Comparison of ENCODE assay signal across 8 cellular contexts in the genomic region with DNA sequence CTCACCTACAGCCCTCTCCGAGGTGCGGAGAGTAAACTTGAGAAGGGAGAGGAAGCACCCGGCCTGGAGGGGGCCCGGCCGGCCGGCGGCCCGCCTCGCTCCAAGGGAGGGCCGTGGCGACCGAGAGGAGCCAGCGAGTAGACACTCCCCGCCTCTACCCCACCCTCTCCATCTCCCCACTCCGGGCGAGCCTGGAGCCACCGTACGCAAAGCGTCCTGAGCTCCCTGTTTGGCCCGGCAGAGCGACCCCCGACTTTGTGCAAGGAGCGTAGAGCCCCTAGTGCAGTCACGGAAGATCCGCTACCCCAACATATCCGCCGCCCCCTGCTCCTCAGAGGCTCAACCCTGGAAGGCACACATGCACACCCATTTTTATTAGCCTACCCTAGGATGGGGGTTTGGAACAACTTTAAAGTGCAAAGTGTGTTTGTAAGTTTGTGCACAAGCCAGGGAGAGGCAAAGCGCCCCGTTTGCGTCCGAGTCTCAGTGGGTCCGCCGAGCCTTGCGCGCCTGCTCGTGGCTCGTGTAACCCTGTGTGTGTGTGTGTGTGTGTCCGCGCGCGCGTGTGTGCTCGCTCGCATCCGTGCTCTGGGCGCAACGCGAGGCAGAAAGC. TPM values are rescaled to one million over a fixed set of nuclear protein-coding genes. Genes with fewer than 3 reads are reported as not detected.
DNase-seq lines count a peak whose midpoint lies in the region; ATAC-seq and TF ChIP-seq lines count a peak whose summit lies in the region.

No MANE protein-coding gene starts in this region.

- H3K36me3 ChIP-seq in fibroblast of lung (ENCODE audit: control insufficient read depth, insufficient read depth, low read length) (peaks cover 2% of the 10 kb centered on the region), neural cell (ENCODE audit: insufficient read depth, low read length) (no peaks in the 10 kb centered on the region)

- H3K9ac ChIP-seq in fibroblast of lung (ENCODE audit: insufficient read depth, low read length) (peak overlapping the region; percentile 55), neural cell (ENCODE audit: low read length) (no peak overlapping the region)

- H2AFZ ChIP-seq in fibroblast of lung (ENCODE audit: low read length): peak overlapping the region; percentile 60
- H2AFZ ChIP-seq in neural cell (ENCODE audit: low read depth, low read length): no peak overlapping the region

- TF ChIP-seq EP300 in neural cell (conservative IDR thresholded peaks at IDR 0.05; ENCODE audit: poor library complexity, severe bottlenecking): no peak

- TF ChIP-seq CTCF in LNCaP clone FGC (IDR thresholded peaks at IDR 0.05; ENCODE audit: control insufficient read depth, extremely low read depth, insufficient read depth): no peak
- no peak for TF ChIP-seq CTCF in fibroblast of lung (conservative IDR thresholded peaks at IDR 0.05 in 1 of 2, IDR thresholded peaks at IDR 0.05 in 1 of 2; ENCODE audit: low read depth in 1 of 2, low read length in 2 of 2)
- TF ChIP-seq CTCF in neural cell (IDR thresholded peaks at IDR 0.05; ENCODE audit: poor library complexity, severe bottlenecking): no peak

- peak; percentile 29 for ATAC-seq in GM21723 (IDR thresholded peaks at IDR 0.05; ENCODE audit: unreplicated experiment)

- H3K4me1 ChIP-seq in fibroblast of lung (ENCODE audit: control insufficient read depth, extremely low read depth, insufficient read depth, low read length): peaks cover 15% of the 10 kb centered on the region

- H4K20me1 ChIP-seq in fibroblast of lung (ENCODE audit: control insufficient read depth, extremely low read depth, insufficient read depth, low read length) (no peaks in the 10 kb centered on the region), neural cell (ENCODE audit: insufficient read depth) (no peaks in the 10 kb centered on the region)

- no peaks in the 10 kb centered on the region for H3K9me3 ChIP-seq in fibroblast of lung (ENCODE audit: control insufficient read depth, insufficient read depth, low read depth, low read length)
- H3K9me3 ChIP-seq in neural cell (ENCODE audit: low read length): no peaks in the 10 kb centered on the region

- H3K79me2 ChIP-seq in fibroblast of lung (ENCODE audit: control insufficient read depth, insufficient read depth, low read length): peaks cover 38% of the 10 kb centered on the region
- no peaks in the 10 kb centered on the region for H3K79me2 ChIP-seq in neural cell (replicated peaks; ENCODE audit: insufficient read depth, low read length)

- DNase-seq in Daoy (ENCODE audit: low read depth): peak; percentile 71
- DNase-seq in LNCaP clone FGC (ENCODE audit: low read depth): no peak
- DNase-seq in activated CD8-positive, alpha-beta memory T cell treated with anti-CD3 and anti-CD28 coated beads, Interleukin-2, amount 50 U/mL, for 48 hours: peak; percentile 72
- peak in 1 of 2 donors; percentile 72 for DNase-seq in fibroblast of lung (ENCODE audit: low read depth in 2 of 2)
- DNase-seq in NCI-H2107 (lab: John Stamatoyannopoulos, UW): no peak
- DNase-seq in dermis blood vessel endothelial cell: no peak

- no peaks in the 10 kb centered on the region for H3K9me2 ChIP-seq in neural cell (ENCODE audit: insufficient read depth, low read length)

- H3K4me2 ChIP-seq in fibroblast of lung (ENCODE audit: extremely low read depth, insufficient read depth, low read length): peak overlapping the region; percentile 74
- H3K4me2 ChIP-seq in neural cell (ENCODE audit: low read length): peak overlapping the region; percentile 25

- H3K27me3 ChIP-seq in fibroblast of lung (ENCODE audit: control insufficient read depth, insufficient read depth, low read length) (no peaks in the 10 kb centered on the region), neural cell (ENCODE audit: insufficient read depth, low read depth, low read length) (peaks cover 60% of the 10 kb centered on the region)

- H3K27ac ChIP-seq in fibroblast of lung (ENCODE audit: insufficient read depth, low read length) (peak overlapping the region; percentile 75), neural cell (ENCODE audit: low read length) (no peak overlapping the region)

- no peaks in the 10 kb centered on the region for H3F3A ChIP-seq in neural cell (ENCODE audit: insufficient read depth, low read length, poor library complexity, severe bottlenecking)

- no peak for TF ChIP-seq RAD21 in neural cell (conservative IDR thresholded peaks at IDR 0.05)

- H3K4me3 ChIP-seq in LNCaP clone FGC (ENCODE audit: low read depth, low read length): peak overlapping the region; percentile 76
- peak overlapping the region; percentile 45 to 72 (median 57) for H3K4me3 ChIP-seq in fibroblast of lung (replicated peaks in 1 of 4; ENCODE audit: control extremely low read depth in 1 of 4, insufficient read depth in 1 of 4, low read depth in 3 of 4, low read length in 4 of 4)
- H3K4me3 ChIP-seq in neural cell (ENCODE audit: low read length): peak overlapping the region; percentile 64

TF ChIP-seq in neural cell, 6 proteins besides CTCF, POLR2A, EP300 and RAD21:
- no peak for TF ChIP-seq TAF1 (IDR thresholded peaks at IDR 0.05; ENCODE audit: low read depth)
- TF ChIP-seq EZH2 (IDR thresholded peaks at IDR 0.05; ENCODE audit: borderline replicate concordance, insufficient read depth, low read length, poor library complexity, severe bottlenecking): peak; percentile 46

RNA-seq across cellular contexts. Expression of gene SMAD6, which starts 0.5 kb away (rescaled TPM):
- 9.0 and 12.2 TPM in 2 replicates for total RNA-seq in Daoy (2014; rRNA removed; shearing (Covaris generic))
- total RNA-seq in fibroblast of lung: 8.7 and 8.9 TPM in 2 replicates
- polyA plus RNA-seq in fibroblast of lung: 1.2 and 2.1 TPM in 2 replicates
- 2.8 and 5.5 TPM in 2 replicates for polyA plus RNA-seq in fibroblast of lung (2012)
- 2.2 and 7.6 TPM in 2 replicates for polyA minus RNA-seq in fibroblast of lung (ENCODE audit: low replicate concordance)
- polyA plus RNA-seq in neural cell: 0.08 and 0.16 TPM in 2 replicates
- 0.12 TPM in 1 of 2 replicates, not detected in the other for polyA minus RNA-seq in neural cell
- total RNA-seq in dermis blood vessel endothelial cell: 10.1 and 11.9 TPM in 2 replicates

Comparison
In these comparisons a context has a peak if more than half of its experiments do, and no peak if none do; other contexts are left out.
1. DNase-seq: peak in Daoy (single experiment) and activated CD8-positive, alpha-beta memory T cell treated with anti-CD3 and anti-CD28 coated beads, Interleukin-2, amount 50 U/mL, for 48 hours (single experiment); none in LNCaP clone FGC (single experiment), NCI-H2107 (single experiment) and dermis blood vessel endothelial cell (single experiment).
2. Peak in every context shown above with its lines, with median percentiles within 50 percentile points of each other: H3K4me3 ChIP-seq.